ENCODE assay signal across 10 cellular contexts in genomic region chr2:126972272-126972626, GRCh38.
DNase-seq lines count a peak whose midpoint lies in the region; ATAC-seq and TF ChIP-seq lines count a peak whose summit lies in the region.
"Had no signal": no experiment of that assay in that cellular context is flagged by ENCODE, and none has a peak within 500 bp of the region (broad histone marks: within the 10 kb centered on the region; RNA-seq: fewer than 3 reads in every experiment).

No MANE protein-coding gene starts in this region.

- CTCF ChIA-PET in activated CD8-positive, alpha-beta memory T cell treated with anti-CD3 and anti-CD28 coated beads, Interleukin-2, amount 10 ng/mL, durations not matched to agents 7 days and 5 days (lab: Charles Lee), result interaction anchor here (0.5 to 3.0 kb wide), 25 partner anchors 8 to 444 kb away, joined by 3 to 21 read pairs (median 4); no protein-coding TSS in a partner anchor

- no peaks in the 10 kb centered on the region for H3K9me3 Mint-ChIP-seq in activated CD8-positive, alpha-beta memory T cell treated with anti-CD3 and anti-CD28 coated beads, Interleukin-2, amount 10 ng/mL, durations not matched to agents 7 days and 5 days (ENCODE audit: low read depth)
- H3K9me3 Mint-ChIP-seq in natural killer cell, result no peaks in the 10 kb centered on the region
- H3K9me3 Mint-ChIP-seq: stimulated activated naive B cell treated with anti-CD40 and anti-IgM and Interleukin-4, amounts not matched to agents 10 μg/mL and 1 μg/mL and 100 μg/mL, for 72 hours had no signal

- TF ChIP-seq POLR2A in transverse colon (IDR thresholded peaks at IDR 0.05), result no peak

- TF ChIP-seq CTCF in natural killer cell (IDR thresholded peaks at IDR 0.05) (peak; percentile 55), transverse colon (IDR thresholded peaks at IDR 0.05) (peak in 2 of 5 experiments; percentile 13 to 37)

- H3K27ac Mint-ChIP-seq in activated CD8-positive, alpha-beta memory T cell treated with anti-CD3 and anti-CD28 coated beads, Interleukin-2, amount 10 ng/mL, durations not matched to agents 7 days and 5 days, result no peak overlapping the region
- H3K27ac Mint-ChIP-seq in natural killer cell, result no peak overlapping the region

- no peaks in the 10 kb centered on the region for H3K36me3 Mint-ChIP-seq in activated CD8-positive, alpha-beta memory T cell treated with anti-CD3 and anti-CD28 coated beads, Interleukin-2, amount 10 ng/mL, durations not matched to agents 7 days and 5 days
- no peaks in the 10 kb centered on the region for H3K36me3 Mint-ChIP-seq in natural killer cell
- H3K36me3 Mint-ChIP-seq: stimulated activated naive B cell treated with anti-CD40 and anti-IgM and Interleukin-4, amounts not matched to agents 10 μg/mL and 1 μg/mL and 100 μg/mL, for 72 hours had no signal

- H3K4me1 ChIP-seq in adipocyte (ENCODE audit: control insufficient read depth, insufficient read depth, low read length) (peaks cover 9% of the 10 kb centered on the region), transverse colon (peaks cover 3 to 13% (median 7%) of the 10 kb centered on the region in 4 donors)

- H3K4me3 ChIP-seq in adipocyte (ENCODE audit: low read length) (peak overlapping the region; percentile 76), transverse colon (peak overlapping the region in 3 of 4 donors; percentile 33 to 59 (median 36))

- H3K4me1 Mint-ChIP-seq in activated CD8-positive, alpha-beta memory T cell treated with anti-CD3 and anti-CD28 coated beads, Interleukin-2, amount 10 ng/mL, durations not matched to agents 7 days and 5 days, result peaks cover 2% of the 10 kb centered on the region
- H3K4me1 Mint-ChIP-seq in natural killer cell, result no peaks in the 10 kb centered on the region

- H3K36me3 ChIP-seq in adipocyte (ENCODE audit: control insufficient read depth, insufficient read depth, low read length, severe bottlenecking) (no peaks in the 10 kb centered on the region), transverse colon (no peaks in the 10 kb centered on the region)

- in situ Hi-C loops in transverse colon (cut with MboI; ENCODE audit: low pct_ligation_motif_present in 1 of 4, low pct_unique_long_range_greater_than_20kb in 1 of 4, low sequenced_read_pairs in 3 of 4), result no loop called here

- H3K27ac ChIP-seq in transverse colon, result peak overlapping the region in 2 of 4 donors; percentile 56 to 65

- no peak overlapping the region for H3K4me3 Mint-ChIP-seq in activated CD8-positive, alpha-beta memory T cell treated with anti-CD3 and anti-CD28 coated beads, Interleukin-2, amount 10 ng/mL, durations not matched to agents 7 days and 5 days
- H3K4me3 Mint-ChIP-seq in natural killer cell, result no peak overlapping the region

- intact Hi-C loops in natural killer cell (cut with micrococcal nuclease), result no loop called here
- intact Hi-C loops in transverse colon (cut with DNase I; ENCODE audit: low total_unique reads), result no loop called here

- TF ChIP-seq EP300 in transverse colon (IDR thresholded peaks at IDR 0.05; ENCODE audit: low read depth), result no peak

- H3K9me3 ChIP-seq in adipocyte (ENCODE audit: control insufficient read depth, low read length), result no peaks in the 10 kb centered on the region
- no peaks in the 10 kb centered on the region for H3K9me3 ChIP-seq in transverse colon

- peaks cover 53% of the 10 kb centered on the region for H3K27me3 Mint-ChIP-seq in activated CD8-positive, alpha-beta memory T cell treated with anti-CD3 and anti-CD28 coated beads, Interleukin-2, amount 10 ng/mL, durations not matched to agents 7 days and 5 days
- H3K27me3 Mint-ChIP-seq in natural killer cell (ENCODE audit: low read depth in 2 of 2), result peaks cover 24 to 43% of the 10 kb centered on the region in 2 donors

- DNase-seq in activated CD8-positive, alpha-beta memory T cell treated with anti-CD3 and anti-CD28 coated beads, Interleukin-2, amount 10 ng/mL, durations not matched to agents 7 days and 5 days, result no peak
- DNase-seq in activated CD8-positive, alpha-beta memory T cell treated with anti-CD3 and anti-CD28 coated beads, Interleukin-2, amount 50 U/mL, for 48 hours, result no peak
- DNase-seq in adipocyte (ENCODE audit: low read depth) (no peak), natural killer cell (no peak), transverse colon (no peak), KG1 (lab: John Stamatoyannopoulos, UW) (no peak)
- DNase-seq in activated CD4-positive, alpha-beta T cell treated with anti-CD3 and anti-CD28 coated beads for 48 hours, result no peak
- no peak for DNase-seq in NK-92 treated with Interleukin-12 subunit alpha and Interleukin-12 subunit beta, amount 100 ng/mL, for 24 hours (lab: John Stamatoyannopoulos, UW)
- DNase-seq: NCI-H187 treated with DMSO at 0.1 percent for 48 hours had no signal

- 34% methylated on average over 9 of the region's 10 CpGs; no CpG with 5 or more reads in 1 of the 2 donors for WGBS in transverse colon (ENCODE audit: low coverage in 1 of 2), 2 donors

- peaks cover 62% of the 10 kb centered on the region for H3K27me3 ChIP-seq in adipocyte (replicated peaks; ENCODE audit: control insufficient read depth, insufficient read depth, low read length)
- no peaks in the 10 kb centered on the region for H3K27me3 ChIP-seq in transverse colon

- ATAC-seq in activated CD8-positive, alpha-beta memory T cell treated with anti-CD3 and anti-CD28 coated beads, Interleukin-2, amount 10 ng/mL, durations not matched to agents 7 days and 5 days, result peak; percentile 10
- no peak for ATAC-seq in natural killer cell

- H3K9ac ChIP-seq in adipocyte (ENCODE audit: low read length), result no peak overlapping the region
